11 cellular contexts compared by ENCODE assay signal in genomic region chr1:240455228-240455821, GRCh38.
DNase-seq lines count a peak whose midpoint lies in the region; ATAC-seq and TF ChIP-seq lines count a peak whose summit lies in the region.
"Had no signal": no experiment of that assay in that cellular context is flagged by ENCODE, and none has a peak within 500 bp of the region (broad histone marks: within the 10 kb centered on the region; RNA-seq: fewer than 3 reads in every experiment).

No MANE protein-coding gene starts in this region.

- no peaks in the 10 kb centered on the region for H3K27me3 ChIP-seq in osteoblast (ENCODE audit: insufficient read depth, low read length)
- no peaks in the 10 kb centered on the region for H3K27me3 ChIP-seq in right atrium auricular region
- H3K27me3 ChIP-seq in thyroid gland, result no peaks in the 10 kb centered on the region
- H3K27me3 ChIP-seq: body of pancreas had no signal

- DNase-seq in GM12865 (ENCODE audit: low read depth) (peak; percentile 3), choroid plexus epithelial cell (ENCODE audit: low read depth) (peak; percentile 50), osteoblast (ENCODE audit: insufficient read length, low spot score, missing footprints) (peak; percentile 39), right atrium auricular region (ENCODE audit: low spot score) (no peak), thyroid gland (no peak)
- DNase-seq: activated B cell treated with CpG ODN at 0.5 μM for 24 hours, body of pancreas, Kasumi-1, midbrain had no signal

- no peak for ATAC-seq in GM19397 (IDR thresholded peaks at IDR 0.05; ENCODE audit: unreplicated experiment)
- ATAC-seq: body of pancreas had no signal

- H4K20me1 ChIP-seq in osteoblast (ENCODE audit: insufficient read depth, low read length), result no peaks in the 10 kb centered on the region

- TF ChIP-seq CTCF in GM12865 (IDR thresholded peaks at IDR 0.05; ENCODE audit: insufficient read depth, low read depth, low read length, missing control alignments), result peak; percentile 16
- TF ChIP-seq CTCF in LNCAP (IDR thresholded peaks at IDR 0.05), result peak; percentile 57
- TF ChIP-seq CTCF in choroid plexus epithelial cell (conservative IDR thresholded peaks at IDR 0.05; ENCODE audit: low read depth, low read length), result peak; percentile 69
- peak; percentile 52 for TF ChIP-seq CTCF in osteoblast (IDR thresholded peaks at IDR 0.05; ENCODE audit: extremely low read depth, low read depth, low read length)
- no peak for TF ChIP-seq CTCF in right atrium auricular region (IDR thresholded peaks at IDR 0.05)
- peak in 1 of 6 experiments; percentile 20 for TF ChIP-seq CTCF in thyroid gland (IDR thresholded peaks at IDR 0.05)

- WGBS in thyroid gland, 2 donors, result 69 to 74% methylated on average over 7 of the region's 7 CpGs

- H3K4me3 ChIP-seq in GM12865 (ENCODE audit: low read depth, low read length), result no peak overlapping the region
- no peak overlapping the region for H3K4me3 ChIP-seq in choroid plexus epithelial cell (ENCODE audit: low read depth, low read length)
- no peak overlapping the region for H3K4me3 ChIP-seq in osteoblast (ENCODE audit: insufficient read depth, low read length)
- no peak overlapping the region for H3K4me3 ChIP-seq in right atrium auricular region
- H3K4me3 ChIP-seq in thyroid gland (replicated peaks in 1 of 3), result no peak overlapping the region
- H3K4me3 ChIP-seq: body of pancreas had no signal

- no peak for TF ChIP-seq POLR2A in thyroid gland (IDR thresholded peaks at IDR 0.05)

- no peaks in the 10 kb centered on the region for H3K9me3 ChIP-seq in osteoblast (ENCODE audit: low read depth, low read length)
- H3K9me3 ChIP-seq in right atrium auricular region, result no peaks in the 10 kb centered on the region
- H3K9me3 ChIP-seq in thyroid gland, result no peaks in the 10 kb centered on the region
- H3K9me3 ChIP-seq: body of pancreas had no signal

- H3K4me1 ChIP-seq in osteoblast (ENCODE audit: insufficient read depth, low read length) (peaks cover 4% of the 10 kb centered on the region), right atrium auricular region (no peaks in the 10 kb centered on the region), thyroid gland (peaks cover 0 to 5% of the 10 kb centered on the region in 2 donors)
- H3K4me1 ChIP-seq: body of pancreas had no signal

- H3K27ac ChIP-seq in osteoblast (ENCODE audit: low read depth, low read length), result no peak overlapping the region
- no peak overlapping the region for H3K27ac ChIP-seq in right atrium auricular region
- no peak overlapping the region for H3K27ac ChIP-seq in thyroid gland
- H3K27ac ChIP-seq: body of pancreas had no signal

- H3K4me2 ChIP-seq in osteoblast (ENCODE audit: insufficient read depth, low read length), result no peak overlapping the region

- no peaks in the 10 kb centered on the region for H3K36me3 ChIP-seq in osteoblast (ENCODE audit: insufficient read depth, low read length)
- H3K36me3 ChIP-seq in right atrium auricular region, result no peaks in the 10 kb centered on the region
- H3K36me3 ChIP-seq in thyroid gland, result no peaks in the 10 kb centered on the region

- intact Hi-C loops in thyroid gland (cut with DNase I), result no loop called here

- H3K79me2 ChIP-seq in osteoblast (ENCODE audit: insufficient read depth, low read length), result no peaks in the 10 kb centered on the region

- H2AFZ ChIP-seq in osteoblast (ENCODE audit: low read length), result no peak overlapping the region

Comparison
In these comparisons a context has a peak if more than half of its experiments do, and no peak if none do; other contexts are left out.
1. DNase-seq: peak in GM12865 (single experiment), choroid plexus epithelial cell (single experiment) and osteoblast (single experiment); none in right atrium auricular region (single experiment) and thyroid gland (0 of 2).
2. CTCF ChIP-seq: peak in GM12865 (single experiment), LNCAP (single experiment), choroid plexus epithelial cell (single experiment) and osteoblast (single experiment); none in right atrium auricular region (0 of 2).